Comparison of ENCODE assay signal across 1 cellular context in the genomic region with DNA sequence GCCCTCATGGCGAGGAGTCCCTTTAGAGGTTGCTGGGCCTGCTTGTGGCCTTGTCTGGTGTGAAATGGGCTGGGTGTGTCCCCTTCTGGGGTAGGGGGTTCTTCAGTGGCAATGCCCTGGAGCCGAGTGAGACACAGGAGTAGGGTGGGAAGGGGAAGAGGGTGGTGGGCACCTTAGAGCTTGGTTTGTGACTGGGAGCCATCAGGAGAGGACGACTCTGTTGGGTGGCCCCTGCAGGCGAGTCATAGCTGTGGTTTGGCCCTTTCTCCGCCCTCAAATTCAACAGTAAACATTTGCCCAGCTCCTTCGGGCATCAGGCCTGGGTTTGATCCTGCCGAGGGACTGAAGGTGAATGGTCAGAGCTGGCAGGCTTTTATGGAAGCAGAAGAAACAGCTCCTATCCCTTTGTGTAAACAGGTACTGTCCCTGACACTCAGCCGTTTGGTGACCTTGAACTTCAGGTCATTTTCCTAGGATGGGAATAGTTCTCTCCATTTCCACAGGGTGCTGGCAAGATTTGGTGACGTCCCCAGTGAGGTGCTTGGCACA.
TF ChIP-seq lines count a peak whose summit lies in the region.

No MANE protein-coding gene starts in this region.

TF ChIP-seq in HepG2, 621 proteins besides CTCF, POLR2A, EP300 and RAD21 (continued from another document and continues in another):
- no peak for TF ChIP-seq ZNF33A (CRISPR knock-in tag; IDR thresholded peaks at IDR 0.05; ENCODE audit: borderline replicate concordance)
- no peak for TF ChIP-seq POGZ (CRISPR knock-in tag; IDR thresholded peaks at IDR 0.05)
- TF ChIP-seq PPARG (CRISPR knock-in tag; conservative IDR thresholded peaks at IDR 0.05), result peak; percentile 66; the same call in 1 of the 2 replicates
- TF ChIP-seq NR2F1 (CRISPR knock-in tag; IDR thresholded peaks at IDR 0.05), result peak; percentile 79 to 80
- no peak for TF ChIP-seq ZNF546 (CRISPR knock-in tag; conservative IDR thresholded peaks at IDR 0.05)
- TF ChIP-seq, protein P1, sequence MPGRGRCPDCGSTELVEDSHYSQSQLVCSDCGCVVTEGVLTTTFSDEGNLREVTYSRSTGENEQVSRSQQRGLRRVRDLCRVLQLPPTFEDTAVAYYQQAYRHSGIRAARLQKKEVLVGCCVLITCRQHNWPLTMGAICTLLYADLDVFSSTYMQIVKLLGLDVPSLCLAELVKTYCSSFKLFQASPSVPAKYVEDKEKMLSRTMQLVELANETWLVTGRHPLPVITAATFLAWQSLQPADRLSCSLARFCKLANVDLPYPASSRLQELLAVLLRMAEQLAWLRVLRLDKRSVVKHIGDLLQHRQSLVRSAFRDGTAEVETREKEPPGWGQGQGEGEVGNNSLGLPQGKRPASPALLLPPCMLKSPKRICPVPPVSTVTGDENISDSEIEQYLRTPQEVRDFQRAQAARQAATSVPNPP (CRISPR knock-in tag; IDR thresholded peaks at IDR 0.05), result no peak
- no peak for TF ChIP-seq HDAC6 (IDR thresholded peaks at IDR 0.05; ENCODE audit: low read depth, low read length)
- no peak for TF ChIP-seq BRCA1 (CRISPR knock-in tag; IDR thresholded peaks at IDR 0.05)
- no peak for TF ChIP-seq ZSCAN22 (CRISPR knock-in tag; IDR thresholded peaks at IDR 0.05)
- TF ChIP-seq ZFP91 (CRISPR knock-in tag; IDR thresholded peaks at IDR 0.05; ENCODE audit: borderline replicate concordance), result 0 out of 2 replicates have a peak, but pooled peaks have one; percentile 9
- TF ChIP-seq ZNF235 (CRISPR knock-in tag; IDR thresholded peaks at IDR 0.05; ENCODE audit: borderline replicate concordance), result no peak
- TF ChIP-seq ZNF205 (CRISPR knock-in tag; IDR thresholded peaks at IDR 0.05), result 0 out of 2 replicates have a peak, but pooled peaks have one; percentile 25
- TF ChIP-seq CEBPG (CRISPR knock-in tag; IDR thresholded peaks at IDR 0.05), result 0 out of 2 replicates have a peak, but pooled peaks have one; percentile 21
- TF ChIP-seq, protein P2, sequence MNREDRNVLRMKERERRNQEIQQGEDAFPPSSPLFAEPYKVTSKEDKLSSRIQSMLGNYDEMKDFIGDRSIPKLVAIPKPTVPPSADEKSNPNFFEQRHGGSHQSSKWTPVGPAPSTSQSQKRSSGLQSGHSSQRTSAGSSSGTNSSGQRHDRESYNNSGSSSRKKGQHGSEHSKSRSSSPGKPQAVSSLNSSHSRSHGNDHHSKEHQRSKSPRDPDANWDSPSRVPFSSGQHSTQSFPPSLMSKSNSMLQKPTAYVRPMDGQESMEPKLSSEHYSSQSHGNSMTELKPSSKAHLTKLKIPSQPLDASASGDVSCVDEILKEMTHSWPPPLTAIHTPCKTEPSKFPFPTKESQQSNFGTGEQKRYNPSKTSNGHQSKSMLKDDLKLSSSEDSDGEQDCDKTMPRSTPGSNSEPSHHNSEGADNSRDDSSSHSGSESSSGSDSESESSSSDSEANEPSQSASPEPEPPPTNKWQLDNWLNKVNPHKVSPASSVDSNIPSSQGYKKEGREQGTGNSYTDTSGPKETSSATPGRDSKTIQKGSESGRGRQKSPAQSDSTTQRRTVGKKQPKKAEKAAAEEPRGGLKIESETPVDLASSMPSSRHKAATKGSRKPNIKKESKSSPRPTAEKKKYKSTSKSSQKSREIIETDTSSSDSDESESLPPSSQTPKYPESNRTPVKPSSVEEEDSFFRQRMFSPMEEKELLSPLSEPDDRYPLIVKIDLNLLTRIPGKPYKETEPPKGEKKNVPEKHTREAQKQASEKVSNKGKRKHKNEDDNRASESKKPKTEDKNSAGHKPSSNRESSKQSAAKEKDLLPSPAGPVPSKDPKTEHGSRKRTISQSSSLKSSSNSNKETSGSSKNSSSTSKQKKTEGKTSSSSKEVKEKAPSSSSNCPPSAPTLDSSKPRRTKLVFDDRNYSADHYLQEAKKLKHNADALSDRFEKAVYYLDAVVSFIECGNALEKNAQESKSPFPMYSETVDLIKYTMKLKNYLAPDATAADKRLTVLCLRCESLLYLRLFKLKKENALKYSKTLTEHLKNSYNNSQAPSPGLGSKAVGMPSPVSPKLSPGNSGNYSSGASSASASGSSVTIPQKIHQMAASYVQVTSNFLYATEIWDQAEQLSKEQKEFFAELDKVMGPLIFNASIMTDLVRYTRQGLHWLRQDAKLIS (CRISPR knock-in tag; IDR thresholded peaks at IDR 0.05), result 0 out of 2 replicates have a peak, but pooled peaks have one; percentile 47
- TF ChIP-seq REST (IDR thresholded peaks at IDR 0.05; ENCODE audit: borderline replicate concordance in 1 of 2, low read depth in 1 of 2, low read length in 2 of 2), result 0 out of 4 replicates have a peak, but pooled peaks of 1 of the 2 experiments have one; percentile 22
- TF ChIP-seq ZBTB4 (CRISPR knock-in tag; IDR thresholded peaks at IDR 0.05; ENCODE audit: borderline replicate concordance), result no peak
- no peak for TF ChIP-seq THYN1 (CRISPR knock-in tag; IDR thresholded peaks at IDR 0.05; ENCODE audit: borderline replicate concordance, low read depth)
- TF ChIP-seq MIER2 (CRISPR knock-in tag; IDR thresholded peaks at IDR 0.05), result no peak
- TF ChIP-seq RFX5 (IDR thresholded peaks at IDR 0.05; ENCODE audit: low read depth, low read length), result no peak
- peak; percentile 20; the same call in 1 of the 2 replicates for TF ChIP-seq KDM6A (CRISPR knock-in tag; IDR thresholded peaks at IDR 0.05; ENCODE audit: low read depth)
- TF ChIP-seq, protein P3, sequence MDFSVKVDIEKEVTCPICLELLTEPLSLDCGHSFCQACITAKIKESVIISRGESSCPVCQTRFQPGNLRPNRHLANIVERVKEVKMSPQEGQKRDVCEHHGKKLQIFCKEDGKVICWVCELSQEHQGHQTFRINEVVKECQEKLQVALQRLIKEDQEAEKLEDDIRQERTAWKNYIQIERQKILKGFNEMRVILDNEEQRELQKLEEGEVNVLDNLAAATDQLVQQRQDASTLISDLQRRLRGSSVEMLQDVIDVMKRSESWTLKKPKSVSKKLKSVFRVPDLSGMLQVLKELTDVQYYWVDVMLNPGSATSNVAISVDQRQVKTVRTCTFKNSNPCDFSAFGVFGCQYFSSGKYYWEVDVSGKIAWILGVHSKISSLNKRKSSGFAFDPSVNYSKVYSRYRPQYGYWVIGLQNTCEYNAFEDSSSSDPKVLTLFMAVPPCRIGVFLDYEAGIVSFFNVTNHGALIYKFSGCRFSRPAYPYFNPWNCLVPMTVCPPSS (IDR thresholded peaks at IDR 0.05), result no peak
- TF ChIP-seq ZFP41 (CRISPR knock-in tag; IDR thresholded peaks at IDR 0.05; ENCODE audit: borderline replicate concordance), result no peak
- TF ChIP-seq RBAK (CRISPR knock-in tag; IDR thresholded peaks at IDR 0.05), result no peak; the same call in 1 of the 2 replicates
- no peak for TF ChIP-seq ZEB1 (IDR thresholded peaks at IDR 0.05; ENCODE audit: insufficient replicate concordance, low read depth)
- TF ChIP-seq NR0B2 (CRISPR knock-in tag; IDR thresholded peaks at IDR 0.05), result no peak
- no peak for TF ChIP-seq NCOA1 (CRISPR knock-in tag; IDR thresholded peaks at IDR 0.05)
- TF ChIP-seq NKX3-1 (CRISPR knock-in tag; IDR thresholded peaks at IDR 0.05), result no peak
- TF ChIP-seq ARHGAP35 (CRISPR knock-in tag; IDR thresholded peaks at IDR 0.05; ENCODE audit: borderline replicate concordance), result no peak
- no peak for TF ChIP-seq ZNF784 (CRISPR knock-in tag; IDR thresholded peaks at IDR 0.05; ENCODE audit: borderline replicate concordance)
- peak; percentile 88 for TF ChIP-seq HIC2 (CRISPR knock-in tag; IDR thresholded peaks at IDR 0.05; ENCODE audit: low read depth)
- TF ChIP-seq SATB2 (CRISPR knock-in tag; IDR thresholded peaks at IDR 0.05), result no peak
- TF ChIP-seq KAT7 (CRISPR knock-in tag; IDR thresholded peaks at IDR 0.05; ENCODE audit: borderline replicate concordance), result no peak
- TF ChIP-seq TFE3 (CRISPR knock-in tag; IDR thresholded peaks at IDR 0.05), result peak; percentile 29; the same call in 1 of the 2 replicates
